Comparison of ENCODE assay signal across 8 cellular contexts in genomic region chr1:155277070-155277895, GRCh38. TPM values are rescaled to one million over a fixed set of nuclear protein-coding genes. Genes with fewer than 3 reads are reported as not detected.
DNase-seq lines count a peak whose midpoint lies in the region; ATAC-seq and TF ChIP-seq lines count a peak whose summit lies in the region.

TSS of gene HCN3 (plus strand) at chr1:155277463. CDS start at chr1:155277591, 128 bp downstream.

- H3K4me3 ChIP-seq in HUES64 (ENCODE audit: low read length): peak within 1 kb of the TSS; percentile 70
- peak within 1 kb of the TSS; percentile 78 for H3K4me3 ChIP-seq in NT2/D1 (ENCODE audit: insufficient read length, low read depth)

- peak; percentile 70 for ATAC-seq in GM21447 (IDR thresholded peaks at IDR 0.05; ENCODE audit: unreplicated experiment)

- peaks cover 21% of the 10 kb centered on the region for H3K4me1 ChIP-seq in HUES64 (ENCODE audit: insufficient read depth, low read length)
- H3K4me1 ChIP-seq in NT2/D1 (ENCODE audit: insufficient read depth, insufficient read length): peaks cover 14% of the 10 kb centered on the region

- H3K27ac Mint-ChIP-seq in endothelial cell (ENCODE audit: unreplicated experiment) (peak within 1 kb of the TSS; percentile 55), mesothelial cell of epicardium (peak within 1 kb of the TSS; percentile 65)

- H3K36me3 Mint-ChIP-seq in endothelial cell (ENCODE audit: low read depth, unreplicated experiment): peaks cover 13% of the 10 kb centered on the region
- H3K36me3 Mint-ChIP-seq in mesothelial cell of epicardium: peaks cover 4% of the 10 kb centered on the region

- no peak within 1 kb of the TSS for H3K27ac ChIP-seq in HUES64 (ENCODE audit: low read depth, low read length)

- H3K27me3 ChIP-seq in HUES64 (ENCODE audit: insufficient read depth, low read length) (peaks cover 8% of the 10 kb centered on the region; the same call in 1 of the 2 replicates), NT2/D1 (ENCODE audit: insufficient read depth, insufficient read length) (peaks cover 7% of the 10 kb centered on the region)

- H3K9ac ChIP-seq in HUES64 (ENCODE audit: low read depth, low read length) (peak within 1 kb of the TSS; percentile 13; the same call in 1 of the 2 replicates), NT2/D1 (ENCODE audit: insufficient read length, low read depth) (peak within 1 kb of the TSS; percentile 86)

- no peaks in the 10 kb centered on the region for H3K9me3 Mint-ChIP-seq in endothelial cell (ENCODE audit: unreplicated experiment)
- no peaks in the 10 kb centered on the region for H3K9me3 Mint-ChIP-seq in mesothelial cell of epicardium

- H3K36me3 ChIP-seq in HUES64 (ENCODE audit: insufficient read depth, low read length): no peaks in the 10 kb centered on the region; the same call in 1 of the 2 replicates
- H3K36me3 ChIP-seq in NT2/D1 (ENCODE audit: insufficient read depth, insufficient read length, low read length): peaks cover 3% of the 10 kb centered on the region

- TF ChIP-seq CTCF in endothelial cell (IDR thresholded peaks at IDR 0.05; ENCODE audit: unreplicated experiment) (peak; percentile 73), mesothelial cell of epicardium (IDR thresholded peaks at IDR 0.05; ENCODE audit: unreplicated experiment) (peak; percentile 69)

- WGBS in HUES64: under 1% methylated on average over 68 of the region's 68 CpGs

- H3K27me3 Mint-ChIP-seq in endothelial cell (ENCODE audit: unreplicated experiment): peaks cover 13% of the 10 kb centered on the region
- no peaks in the 10 kb centered on the region for H3K27me3 Mint-ChIP-seq in mesothelial cell of epicardium (ENCODE audit: low read depth)

- peak; percentile 98 for DNase-seq in COR-L47 (lab: John Stamatoyannopoulos, UW)
- peak; percentile 100 for DNase-seq in NT2/D1 (ENCODE audit: low read depth, low spot score)
- peak; percentile 80 for DNase-seq in activated CD8-positive, alpha-beta memory T cell treated with anti-CD3 and anti-CD28 coated beads, Interleukin-2, amount 50 U/mL, for 1 hour (ENCODE audit: extremely low read depth)
- peak; percentile 99 for DNase-seq in endothelial cell (ENCODE audit: low spot score)
- DNase-seq in mesothelial cell of epicardium (ENCODE audit: low spot score in 2 of 2, unreplicated experiment in 2 of 2): peak; percentile 97 to 99
- DNase-seq in stimulated activated CD8-positive, alpha-beta memory T cell treated with anti-CD3 and anti-CD28 coated beads, Interleukin-15, amount 100 ng/mL, for 24 hours (ENCODE audit: low read depth): peak; percentile 82

- peaks cover 32% of the 10 kb centered on the region for H3K4me1 Mint-ChIP-seq in endothelial cell (ENCODE audit: unreplicated experiment)
- peaks cover 23% of the 10 kb centered on the region for H3K4me1 Mint-ChIP-seq in mesothelial cell of epicardium

- H3K9me3 ChIP-seq in HUES64 (ENCODE audit: insufficient read depth, low read depth, low read length): no peaks in the 10 kb centered on the region
- peaks cover 11% of the 10 kb centered on the region for H3K9me3 ChIP-seq in NT2/D1 (ENCODE audit: insufficient read depth, low read length)

- H3K4me3 Mint-ChIP-seq in endothelial cell (ENCODE audit: unreplicated experiment) (peak within 1 kb of the TSS; percentile 86), mesothelial cell of epicardium (peak within 1 kb of the TSS; percentile 76)

RNA-seq across cellular contexts. Expression of gene HCN3, which starts in this region (rescaled TPM):
- polyA plus RNA-seq in HUES64 (2013, experiment 1 of 2): 2.7 TPM
- polyA plus RNA-seq in HUES64 (2013, experiment 2 of 2): 4.3 TPM
- total RNA-seq in endothelial cell (ENCODE audit: unreplicated experiment) (7.3 TPM), mesothelial cell of epicardium (12.9 to 13.6 TPM (median 13.1 TPM) in 3 replicates)
